ENCODE assay signal across 10 cellular contexts in genomic region chr2:224887159-224887558, GRCh38.
DNase-seq lines count a peak whose midpoint lies in the region; ATAC-seq and TF ChIP-seq lines count a peak whose summit lies in the region.
"Had no signal": no experiment of that assay in that cellular context is flagged by ENCODE, and none has a peak within 500 bp of the region (broad histone marks: within the 10 kb centered on the region; RNA-seq: fewer than 3 reads in every experiment).

No MANE protein-coding gene starts in this region.

- H3K4me1 ChIP-seq in foreskin keratinocyte (peaks cover 31% of the 10 kb centered on the region), uterus (no peaks in the 10 kb centered on the region), HAP-1 (no peaks in the 10 kb centered on the region)

- H3K27ac ChIP-seq in foreskin keratinocyte (peak overlapping the region; percentile 73), uterus (no peak overlapping the region)

- no peaks in the 10 kb centered on the region for H3K27me3 ChIP-seq in foreskin keratinocyte
- H3K27me3 ChIP-seq in uterus, result no peaks in the 10 kb centered on the region
- no peaks in the 10 kb centered on the region; the same call in 1 of the 2 replicates for H3K27me3 ChIP-seq in HAP-1 (ENCODE audit: low read depth)
- H3K27me3 ChIP-seq: esophagus squamous epithelium had no signal

- no peak for TF ChIP-seq POLR2A in uterus (IDR thresholded peaks at IDR 0.05)

- ATAC-seq in GM21723 (IDR thresholded peaks at IDR 0.05; ENCODE audit: unreplicated experiment), result peak; percentile 45
- no peak for ATAC-seq in foreskin keratinocyte
- ATAC-seq in GM21825 (IDR thresholded peaks at IDR 0.05; ENCODE audit: unreplicated experiment), result no peak

- intact Hi-C loops in uterus (cut with DNase I; ENCODE audit: low total_unique reads), result no loop called here

- in situ Hi-C loops in HAP-1 (cut with MboI; ENCODE audit: low sequenced_read_pairs), result no loop called here

- peak overlapping the region; percentile 15 for H3K27ac Mint-ChIP-seq in T-helper 1 cell treated with Interleukin-12 subunit alpha and Interleukin-12 subunit beta and Interleukin-4 antibody, amounts not matched to agents 30 μg/mL and 1 μg/mL, for 36 hours

- H3K36me3 Mint-ChIP-seq in T-helper 1 cell treated with Interleukin-12 subunit alpha and Interleukin-12 subunit beta and Interleukin-4 antibody, amounts not matched to agents 30 μg/mL and 1 μg/mL, for 36 hours (ENCODE audit: low read depth), result peaks cover 78% of the 10 kb centered on the region

- peak; percentile 56 for DNase-seq in GM03348 (ENCODE audit: low spot score)
- no peak for DNase-seq in foreskin keratinocyte
- DNase-seq in stimulated activated CD4-positive, alpha-beta T cell treated with anti-CD3 and anti-CD28 coated beads, Interleukin-4, amount 100 ng/mL, for 4 hours, result no peak
- DNase-seq in uterus, result no peak
- no peak for DNase-seq in HAP-1 (ENCODE audit: low spot score in 2 of 2)
- DNase-seq: esophagus squamous epithelium, GF-D8 had no signal

- H3K9me3 Mint-ChIP-seq in T-helper 1 cell treated with Interleukin-12 subunit alpha and Interleukin-12 subunit beta and Interleukin-4 antibody, amounts not matched to agents 30 μg/mL and 1 μg/mL, for 36 hours, result no peaks in the 10 kb centered on the region

- no peaks in the 10 kb centered on the region for H3K27me3 Mint-ChIP-seq in T-helper 1 cell treated with Interleukin-12 subunit alpha and Interleukin-12 subunit beta and Interleukin-4 antibody, amounts not matched to agents 30 μg/mL and 1 μg/mL, for 36 hours (ENCODE audit: low read depth)

- TF ChIP-seq CTCF in foreskin keratinocyte (conservative IDR thresholded peaks at IDR 0.05) (peak; percentile 34), uterus (IDR thresholded peaks at IDR 0.05) (no peak)

- H3K4me3 Mint-ChIP-seq in T-helper 1 cell treated with Interleukin-12 subunit alpha and Interleukin-12 subunit beta and Interleukin-4 antibody, amounts not matched to agents 30 μg/mL and 1 μg/mL, for 36 hours, result no peak overlapping the region

- H3K4me3 ChIP-seq in uterus (no peak overlapping the region), HAP-1 (no peak overlapping the region)
- H3K4me3 ChIP-seq: esophagus squamous epithelium had no signal

- H3K9me3 ChIP-seq in uterus (no peaks in the 10 kb centered on the region), HAP-1 (no peaks in the 10 kb centered on the region)
- H3K9me3 ChIP-seq: esophagus squamous epithelium had no signal

- no peaks in the 10 kb centered on the region for H3K36me3 ChIP-seq in uterus
- no peaks in the 10 kb centered on the region for H3K36me3 ChIP-seq in HAP-1 (replicated peaks)
- H3K36me3 ChIP-seq: esophagus squamous epithelium had no signal

- H3K4me1 Mint-ChIP-seq in T-helper 1 cell treated with Interleukin-12 subunit alpha and Interleukin-12 subunit beta and Interleukin-4 antibody, amounts not matched to agents 30 μg/mL and 1 μg/mL, for 36 hours (ENCODE audit: low read depth), result peaks cover 57% of the 10 kb centered on the region
